Comparison of ENCODE assay signal across 1 cellular context in the genomic region with DNA sequence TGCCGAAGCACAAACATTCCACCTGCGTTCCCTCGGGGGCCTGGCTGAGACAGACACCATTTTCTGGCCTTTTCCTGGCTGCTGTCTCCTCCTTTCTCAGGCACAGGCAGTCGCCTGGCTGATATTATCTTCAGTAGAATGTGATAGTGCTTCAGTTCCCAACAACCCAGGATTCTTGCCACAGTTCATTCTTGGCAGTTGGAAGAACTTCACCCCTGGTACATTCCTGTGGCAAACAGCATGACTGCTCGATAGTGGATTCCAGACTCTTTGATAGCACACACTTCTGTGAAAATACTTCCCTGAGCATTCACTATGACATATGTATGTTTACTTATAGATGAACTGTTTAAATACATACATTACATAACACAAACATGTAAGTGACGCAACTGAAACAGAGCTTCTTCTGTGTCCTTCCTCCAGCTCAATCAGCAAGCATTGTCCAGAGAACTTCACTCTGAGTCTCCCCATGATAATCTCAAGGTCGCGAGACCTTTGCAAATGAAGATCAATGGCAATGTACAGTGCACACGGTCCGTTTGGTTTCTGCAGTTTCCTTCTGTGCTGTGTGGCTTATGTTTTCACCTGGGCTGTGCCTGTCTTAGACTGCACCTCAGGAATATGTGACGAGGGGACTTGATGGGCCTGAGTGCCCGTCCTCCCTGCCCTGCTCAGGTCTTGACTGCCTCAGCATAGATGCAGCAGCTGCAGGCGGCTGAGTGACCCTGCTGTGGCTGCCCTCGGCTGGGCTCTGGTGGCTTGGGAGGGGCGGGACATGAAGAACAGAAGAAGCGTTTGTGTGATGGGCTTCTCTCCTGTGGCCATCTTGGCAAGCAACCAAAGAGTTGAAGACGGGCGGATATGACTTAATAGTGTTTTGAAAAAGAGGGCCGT.
TF ChIP-seq lines count a peak whose summit lies in the region.

No MANE protein-coding gene starts in this region.

TF ChIP-seq in HepG2, 621 proteins besides CTCF, POLR2A, EP300 and RAD21 (continued from another document and continues in another):
- TF ChIP-seq ZMAT3 (CRISPR knock-in tag; conservative IDR thresholded peaks at IDR 0.05) (no peak), GPBP1L1 (CRISPR knock-in tag; IDR thresholded peaks at IDR 0.05) (no peak), NR2F1 (CRISPR knock-in tag; IDR thresholded peaks at IDR 0.05) (peak; percentile 43 to 57; a peak in 2 of 4 replicates), MTA1 (CRISPR knock-in tag; IDR thresholded peaks at IDR 0.05; ENCODE audit: borderline replicate concordance) (peak; percentile 16), ZKSCAN5 (CRISPR knock-in tag; IDR thresholded peaks at IDR 0.05) (no peak), HDAC1 (CRISPR knock-in tag; IDR thresholded peaks at IDR 0.05) (peak; percentile 80), ZFX (CRISPR knock-in tag; IDR thresholded peaks at IDR 0.05; ENCODE audit: low read depth) (peak; percentile 32), SIX1 (CRISPR knock-in tag; IDR thresholded peaks at IDR 0.05; ENCODE audit: borderline replicate concordance) (peak; percentile 64; the same call in 1 of the 2 replicates), CREBL2 (CRISPR knock-in tag; IDR thresholded peaks at IDR 0.05; ENCODE audit: borderline replicate concordance) (no peak), HOXA5 (CRISPR knock-in tag; IDR thresholded peaks at IDR 0.05) (peak; percentile 59; the same call in 1 of the 2 replicates), NR0B2 (CRISPR knock-in tag; IDR thresholded peaks at IDR 0.05) (no peak), SIN3A (IDR thresholded peaks at IDR 0.05; ENCODE audit: borderline replicate concordance, low read depth, low read length) (peak; percentile 17; the same call in 1 of the 2 replicates), ZNF530 (CRISPR knock-in tag; IDR thresholded peaks at IDR 0.05; ENCODE audit: low read depth) (no peak), ZKSCAN8 (CRISPR knock-in tag; IDR thresholded peaks at IDR 0.05; ENCODE audit: borderline replicate concordance) (peak; percentile 92), PLRG1 (conservative IDR thresholded peaks at IDR 0.05) (no peak), TMF1 (CRISPR knock-in tag; IDR thresholded peaks at IDR 0.05; ENCODE audit: low read depth) (no peak), STAT6 (CRISPR knock-in tag; IDR thresholded peaks at IDR 0.05; ENCODE audit: borderline replicate concordance) (peak; percentile 85; the same call in 1 of the 2 replicates), FOXA1 (IDR thresholded peaks at IDR 0.05) (peak; percentile 88; the same call in 1 of the 2 replicates), FOXA1 (CRISPR knock-in tag; IDR thresholded peaks at IDR 0.05) (peak; percentile 94), HCFC1 (IDR thresholded peaks at IDR 0.05; ENCODE audit: low read depth, low read length) (no peak), ZSCAN25 (CRISPR knock-in tag; IDR thresholded peaks at IDR 0.05) (peak; percentile 61; the same call in 1 of the 2 replicates), KDM2A (CRISPR knock-in tag; IDR thresholded peaks at IDR 0.05; ENCODE audit: borderline replicate concordance, low read depth) (peak; percentile 33; the same call in 1 of the 2 replicates), CBX2 (IDR thresholded peaks at IDR 0.05; ENCODE audit: low read depth, low read length) (no peak), CBX2 (CRISPR knock-in tag; IDR thresholded peaks at IDR 0.05; ENCODE audit: low read depth) (no peak), IKZF4 (CRISPR knock-in tag; IDR thresholded peaks at IDR 0.05; ENCODE audit: borderline replicate concordance, low read depth, not compliant biosample characterization) (no peak), HOMEZ (CRISPR knock-in tag; IDR thresholded peaks at IDR 0.05; ENCODE audit: low read depth) (0 out of 2 replicates have a peak, but pooled peaks have one; percentile 13), ZMYM3 (CRISPR knock-in tag; IDR thresholded peaks at IDR 0.05) (peak; percentile 75), GATAD2A (CRISPR knock-in tag; IDR thresholded peaks at IDR 0.05) (peak; percentile 98), NFE2L1 (CRISPR knock-in tag; IDR thresholded peaks at IDR 0.05; ENCODE audit: borderline replicate concordance) (no peak), CCAR2 (optimal IDR thresholded peaks at IDR 0.05; ENCODE audit: low read depth, low read length) (no peak)
- TF ChIP-seq, protein P1, sequence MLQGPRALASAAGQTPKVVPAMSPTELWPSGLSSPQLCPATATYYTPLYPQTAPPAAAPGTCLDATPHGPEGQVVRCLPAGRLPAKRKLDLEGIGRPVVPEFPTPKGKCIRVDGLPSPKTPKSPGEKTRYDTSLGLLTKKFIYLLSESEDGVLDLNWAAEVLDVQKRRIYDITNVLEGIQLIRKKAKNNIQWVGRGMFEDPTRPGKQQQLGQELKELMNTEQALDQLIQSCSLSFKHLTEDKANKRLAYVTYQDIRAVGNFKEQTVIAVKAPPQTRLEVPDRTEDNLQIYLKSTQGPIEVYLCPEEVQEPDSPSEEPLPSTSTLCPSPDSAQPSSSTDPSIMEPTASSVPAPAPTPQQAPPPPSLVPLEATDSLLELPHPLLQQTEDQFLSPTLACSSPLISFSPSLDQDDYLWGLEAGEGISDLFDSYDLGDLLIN (CRISPR knock-in tag; IDR thresholded peaks at IDR 0.05; ENCODE audit: borderline replicate concordance), result no peak
- TF ChIP-seq, protein P2, sequence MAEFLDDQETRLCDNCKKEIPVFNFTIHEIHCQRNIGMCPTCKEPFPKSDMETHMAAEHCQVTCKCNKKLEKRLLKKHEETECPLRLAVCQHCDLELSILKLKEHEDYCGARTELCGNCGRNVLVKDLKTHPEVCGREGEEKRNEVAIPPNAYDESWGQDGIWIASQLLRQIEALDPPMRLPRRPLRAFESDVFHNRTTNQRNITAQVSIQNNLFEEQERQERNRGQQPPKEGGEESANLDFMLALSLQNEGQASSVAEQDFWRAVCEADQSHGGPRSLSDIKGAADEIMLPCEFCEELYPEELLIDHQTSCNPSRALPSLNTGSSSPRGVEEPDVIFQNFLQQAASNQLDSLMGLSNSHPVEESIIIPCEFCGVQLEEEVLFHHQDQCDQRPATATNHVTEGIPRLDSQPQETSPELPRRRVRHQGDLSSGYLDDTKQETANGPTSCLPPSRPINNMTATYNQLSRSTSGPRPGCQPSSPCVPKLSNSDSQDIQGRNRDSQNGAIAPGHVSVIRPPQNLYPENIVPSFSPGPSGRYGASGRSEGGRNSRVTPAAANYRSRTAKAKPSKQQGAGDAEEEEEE (CRISPR knock-in tag; IDR thresholded peaks at IDR 0.05; ENCODE audit: borderline replicate concordance), result 0 out of 2 replicates have a peak, but pooled peaks have one; percentile 23
- TF ChIP-seq, protein P3, sequence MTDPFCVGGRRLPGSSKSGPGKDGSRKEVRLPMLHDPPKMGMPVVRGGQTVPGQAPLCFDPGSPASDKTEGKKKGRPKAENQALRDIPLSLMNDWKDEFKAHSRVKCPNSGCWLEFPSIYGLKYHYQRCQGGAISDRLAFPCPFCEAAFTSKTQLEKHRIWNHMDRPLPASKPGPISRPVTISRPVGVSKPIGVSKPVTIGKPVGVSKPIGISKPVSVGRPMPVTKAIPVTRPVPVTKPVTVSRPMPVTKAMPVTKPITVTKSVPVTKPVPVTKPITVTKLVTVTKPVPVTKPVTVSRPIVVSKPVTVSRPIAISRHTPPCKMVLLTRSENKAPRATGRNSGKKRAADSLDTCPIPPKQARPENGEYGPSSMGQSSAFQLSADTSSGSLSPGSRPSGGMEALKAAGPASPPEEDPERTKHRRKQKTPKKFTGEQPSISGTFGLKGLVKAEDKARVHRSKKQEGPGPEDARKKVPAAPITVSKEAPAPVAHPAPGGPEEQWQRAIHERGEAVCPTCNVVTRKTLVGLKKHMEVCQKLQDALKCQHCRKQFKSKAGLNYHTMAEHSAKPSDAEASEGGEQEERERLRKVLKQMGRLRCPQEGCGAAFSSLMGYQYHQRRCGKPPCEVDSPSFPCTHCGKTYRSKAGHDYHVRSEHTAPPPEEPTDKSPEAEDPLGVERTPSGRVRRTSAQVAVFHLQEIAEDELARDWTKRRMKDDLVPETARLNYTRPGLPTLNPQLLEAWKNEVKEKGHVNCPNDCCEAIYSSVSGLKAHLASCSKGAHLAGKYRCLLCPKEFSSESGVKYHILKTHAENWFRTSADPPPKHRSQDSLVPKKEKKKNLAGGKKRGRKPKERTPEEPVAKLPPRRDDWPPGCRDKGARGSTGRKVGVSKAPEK (CRISPR knock-in tag; IDR thresholded peaks at IDR 0.05; ENCODE audit: borderline replicate concordance), result peak; percentile 52; the same call in 1 of the 2 replicates
- TF ChIP-seq, protein P4, sequence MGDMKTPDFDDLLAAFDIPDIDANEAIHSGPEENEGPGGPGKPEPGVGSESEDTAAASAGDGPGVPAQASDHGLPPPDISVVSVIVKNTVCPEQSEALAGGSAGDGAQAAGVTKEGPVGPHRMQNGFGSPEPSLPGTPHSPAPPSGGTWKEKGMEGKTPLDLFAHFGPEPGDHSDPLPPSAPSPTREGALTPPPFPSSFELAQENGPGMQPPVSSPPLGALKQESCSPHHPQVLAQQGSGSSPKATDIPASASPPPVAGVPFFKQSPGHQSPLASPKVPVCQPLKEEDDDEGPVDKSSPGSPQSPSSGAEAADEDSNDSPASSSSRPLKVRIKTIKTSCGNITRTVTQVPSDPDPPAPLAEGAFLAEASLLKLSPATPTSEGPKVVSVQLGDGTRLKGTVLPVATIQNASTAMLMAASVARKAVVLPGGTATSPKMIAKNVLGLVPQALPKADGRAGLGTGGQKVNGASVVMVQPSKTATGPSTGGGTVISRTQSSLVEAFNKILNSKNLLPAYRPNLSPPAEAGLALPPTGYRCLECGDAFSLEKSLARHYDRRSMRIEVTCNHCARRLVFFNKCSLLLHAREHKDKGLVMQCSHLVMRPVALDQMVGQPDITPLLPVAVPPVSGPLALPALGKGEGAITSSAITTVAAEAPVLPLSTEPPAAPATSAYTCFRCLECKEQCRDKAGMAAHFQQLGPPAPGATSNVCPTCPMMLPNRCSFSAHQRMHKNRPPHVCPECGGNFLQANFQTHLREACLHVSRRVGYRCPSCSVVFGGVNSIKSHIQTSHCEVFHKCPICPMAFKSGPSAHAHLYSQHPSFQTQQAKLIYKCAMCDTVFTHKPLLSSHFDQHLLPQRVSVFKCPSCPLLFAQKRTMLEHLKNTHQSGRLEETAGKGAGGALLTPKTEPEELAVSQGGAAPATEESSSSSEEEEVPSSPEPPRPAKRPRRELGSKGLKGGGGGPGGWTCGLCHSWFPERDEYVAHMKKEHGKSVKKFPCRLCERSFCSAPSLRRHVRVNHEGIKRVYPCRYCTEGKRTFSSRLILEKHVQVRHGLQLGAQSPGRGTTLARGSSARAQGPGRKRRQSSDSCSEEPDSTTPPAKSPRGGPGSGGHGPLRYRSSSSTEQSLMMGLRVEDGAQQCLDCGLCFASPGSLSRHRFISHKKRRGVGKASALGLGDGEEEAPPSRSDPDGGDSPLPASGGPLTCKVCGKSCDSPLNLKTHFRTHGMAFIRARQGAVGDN (CRISPR knock-in tag; IDR thresholded peaks at IDR 0.05), result peak; percentile 77
